Comparison of ENCODE assay signal across 18 cellular contexts in genomic region chr12:132187646-132188450, GRCh38. TPM values are rescaled to one million over a fixed set of nuclear protein-coding genes. Genes with fewer than 3 reads are reported as not detected.
DNase-seq lines count a peak whose midpoint lies in the region; ATAC-seq and TF ChIP-seq lines count a peak whose summit lies in the region.
"Had no signal": no experiment of that assay in that cellular context is flagged by ENCODE, and none has a peak within 500 bp of the region (broad histone marks: within the 10 kb centered on the region; RNA-seq: fewer than 3 reads in every experiment).

No MANE protein-coding gene starts in this region.

- H3K4me3 ChIP-seq in BLaER1 treated with 17β-estradiol and CSF1 and Interleukin-3, amounts not matched to agents 10 nM and 100 nM = peak overlapping the region; percentile 58 to 75 (median 70); a peak in 18 of 20 replicates
- no peak overlapping the region for H3K4me3 ChIP-seq in NT2/D1 (ENCODE audit: insufficient read length, low read depth)
- H3K4me3 ChIP-seq: body of pancreas, K562 had no signal

- TF ChIP-seq CTCF in endothelial cell (IDR thresholded peaks at IDR 0.05; ENCODE audit: unreplicated experiment) = no peak
- no peak for TF ChIP-seq CTCF in RWPE1 (conservative IDR thresholded peaks at IDR 0.05; ENCODE audit: low read depth)

- POLR2A ChIA-PET in RWPE1 (lab: Yijun Ruan, JAX; ENCODE audit: low non-redundant PET) = no interaction called here

- H3K36me3 Mint-ChIP-seq in activated T-cell treated with anti-CD3 and anti-CD28 coated beads, Interleukin-2, amount 50 U/mL, for 24 hours (ENCODE audit: low read depth) = no peaks in the 10 kb centered on the region
- H3K36me3 Mint-ChIP-seq in endothelial cell (ENCODE audit: low read depth, unreplicated experiment) = no peaks in the 10 kb centered on the region

- peak overlapping the region; percentile 94 to 100 (median 98) for H3K4me2 ChIP-seq in BLaER1 treated with 17β-estradiol and CSF1 and Interleukin-3, amounts not matched to agents 10 nM and 100 nM

- peaks cover 0 to 10% (median 0%) of the 10 kb centered on the region in 11 experiments; a peak in 6 of 22 replicates for H4K20me1 ChIP-seq in BLaER1 treated with 17β-estradiol and CSF1 and Interleukin-3, amounts not matched to agents 10 nM and 100 nM

- ATAC-seq in HG03135 (IDR thresholded peaks at IDR 0.05; ENCODE audit: unreplicated experiment) (no peak), HG03565 (IDR thresholded peaks at IDR 0.05; ENCODE audit: unreplicated experiment) (no peak)
- ATAC-seq: body of pancreas; heart right ventricle; K562; stimulated activated naive B cell treated with anti-CD40 and anti-IgM and Interleukin-4, amounts not matched to agents 10 μg/mL and 1 μg/mL and 100 μg/mL, for 72 hours had no signal

- no peaks in the 10 kb centered on the region for H3K27me3 ChIP-seq in BLaER1 treated with 17β-estradiol and CSF1 and Interleukin-3, amounts not matched to agents 10 nM and 100 nM
- peaks cover 85% of the 10 kb centered on the region for H3K27me3 ChIP-seq in NT2/D1 (ENCODE audit: insufficient read depth, insufficient read length)
- H3K27me3 ChIP-seq: body of pancreas, tibial artery had no signal

- H3K27ac ChIP-seq in BLaER1 treated with 17β-estradiol and CSF1 and Interleukin-3, amounts not matched to agents 10 nM and 100 nM = peak overlapping the region in 5 of 11 experiments; percentile 8 to 87 (median 75); a peak in 5 of 22 replicates
- no peak overlapping the region; the same call in 1 of the 2 replicates for H3K27ac ChIP-seq in RWPE1
- H3K27ac ChIP-seq: body of pancreas, parathyroid adenoma, tibial artery had no signal

- DNase-seq in activated T-cell treated with anti-CD3 and anti-CD28 coated beads, Interleukin-2, amount 50 U/mL, for 24 hours = no peak
- no peak for DNase-seq in activated T-cell treated with anti-CD3 and anti-CD28 coated beads, Interleukin-2, amount 50 U/mL, for 1 hour
- DNase-seq in NT2/D1 (ENCODE audit: low read depth, low spot score) (no peak), endothelial cell (ENCODE audit: low spot score) (no peak), RWPE1 (ENCODE audit: low spot score) (no peak)
- DNase-seq: body of pancreas; EL; MV-4-11; NCI-H1930; NCI-H345; stimulated activated naive B cell treated with anti-CD40 and anti-IgM and Interleukin-4, amounts not matched to agents 10 μg/mL and 1 μg/mL and 100 μg/mL, for 72 hours; tibial artery had no signal

- H3K27me3 Mint-ChIP-seq in activated T-cell treated with anti-CD3 and anti-CD28 coated beads, Interleukin-2, amount 50 U/mL, for 24 hours = no peaks in the 10 kb centered on the region
- peaks cover 11% of the 10 kb centered on the region for H3K27me3 Mint-ChIP-seq in endothelial cell (ENCODE audit: unreplicated experiment)

- peak overlapping the region; percentile 0 to 83 (median 76); a peak in 17 of 22 replicates for H3K9ac ChIP-seq in BLaER1 treated with 17β-estradiol and CSF1 and Interleukin-3, amounts not matched to agents 10 nM and 100 nM
- peak overlapping the region; percentile 42 for H3K9ac ChIP-seq in NT2/D1 (ENCODE audit: insufficient read length, low read depth)
- H3K9ac ChIP-seq: parathyroid adenoma had no signal

- H3K36me3 ChIP-seq in BLaER1 treated with 17β-estradiol and CSF1 and Interleukin-3, amounts not matched to agents 10 nM and 100 nM = no peaks in the 10 kb centered on the region
- H3K36me3 ChIP-seq in NT2/D1 (ENCODE audit: insufficient read depth, insufficient read length, low read length) = no peaks in the 10 kb centered on the region
- H3K36me3 ChIP-seq: heart right ventricle, tibial artery had no signal

- H3K4me1 ChIP-seq in BLaER1 treated with 17β-estradiol and CSF1 and Interleukin-3, amounts not matched to agents 10 nM and 100 nM = peaks cover 49 to 95% (median 89%) of the 10 kb centered on the region in 10 experiments
- H3K4me1 ChIP-seq in NT2/D1 (ENCODE audit: insufficient read depth, insufficient read length) = peaks cover 25% of the 10 kb centered on the region

- H3K27ac Mint-ChIP-seq in activated T-cell treated with anti-CD3 and anti-CD28 coated beads, Interleukin-2, amount 50 U/mL, for 24 hours = no peak overlapping the region
- no peak overlapping the region for H3K27ac Mint-ChIP-seq in endothelial cell (ENCODE audit: unreplicated experiment)
- H3K27ac Mint-ChIP-seq: stimulated activated naive B cell treated with anti-CD40 and anti-IgM and Interleukin-4, amounts not matched to agents 10 μg/mL and 1 μg/mL and 100 μg/mL, for 72 hours had no signal

- H3K9me3 Mint-ChIP-seq in activated T-cell treated with anti-CD3 and anti-CD28 coated beads, Interleukin-2, amount 50 U/mL, for 24 hours = no peaks in the 10 kb centered on the region
- H3K9me3 Mint-ChIP-seq in endothelial cell (ENCODE audit: unreplicated experiment) = no peaks in the 10 kb centered on the region

- H3K4me3 Mint-ChIP-seq in activated T-cell treated with anti-CD3 and anti-CD28 coated beads, Interleukin-2, amount 50 U/mL, for 24 hours = peak overlapping the region; percentile 45
- H3K4me3 Mint-ChIP-seq in endothelial cell (ENCODE audit: unreplicated experiment) = peak overlapping the region; percentile 71

- CTCF ChIA-PET in RWPE1 (lab: Yijun Ruan, JAX) = interaction anchor here (0.8 kb wide), 1 partner anchor 8 kb away, joined by 6 read pairs; no protein-coding TSS in a partner anchor

- H3K9me3 ChIP-seq in BLaER1 treated with 17β-estradiol and CSF1 and Interleukin-3, amounts not matched to agents 10 nM and 100 nM (replicated peaks in 1 of 11) = no peaks in the 10 kb centered on the region
- 0 out of 2 replicates have a peak, but pooled peaks cover under 1% of the 10 kb centered on the region for H3K9me3 ChIP-seq in NT2/D1 (ENCODE audit: insufficient read depth, low read length)
- H3K9me3 ChIP-seq: body of pancreas had no signal

- H3K4me1 Mint-ChIP-seq in activated T-cell treated with anti-CD3 and anti-CD28 coated beads, Interleukin-2, amount 50 U/mL, for 24 hours (ENCODE audit: low read depth) = peaks cover 44% of the 10 kb centered on the region
- H3K4me1 Mint-ChIP-seq in endothelial cell (ENCODE audit: unreplicated experiment) = peaks cover 7% of the 10 kb centered on the region

RNA-seq across cellular contexts. Expression of gene NOC4L, which starts 43.6 kb away (rescaled TPM):
- total RNA-seq in endothelial cell (ENCODE audit: unreplicated experiment) = 18.2 TPM

RNA-seq across cellular contexts. Expression of gene DDX51, which starts 43.7 kb away (rescaled TPM):
- total RNA-seq in endothelial cell (ENCODE audit: unreplicated experiment) = 16.1 TPM
